17 cellular contexts compared by ENCODE assay signal in the genomic region with DNA sequence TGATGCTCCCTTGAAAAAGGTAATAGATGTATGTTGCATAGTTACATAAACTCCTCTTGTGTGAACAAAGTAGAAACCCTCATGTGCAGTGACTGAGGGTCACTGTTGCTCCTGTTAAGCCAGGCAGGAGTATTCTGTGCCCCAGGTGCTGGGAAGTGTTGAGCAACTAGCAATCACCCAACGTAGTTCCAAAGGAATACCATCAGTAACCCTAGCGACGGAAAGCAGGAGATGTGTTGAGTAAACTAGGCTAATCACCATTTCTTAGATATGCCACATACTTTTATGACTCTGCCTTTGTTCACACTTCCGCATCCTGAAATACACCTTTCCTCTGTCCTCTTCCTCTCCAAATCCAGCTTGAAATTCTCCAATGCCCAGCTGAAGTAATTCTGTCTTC. TPM values are rescaled to one million over a fixed set of nuclear protein-coding genes. Genes with fewer than 3 reads are reported as not detected.
DNase-seq lines count a peak whose midpoint lies in the region; ATAC-seq, FAIRE-seq and TF ChIP-seq lines count a peak whose summit lies in the region.
"Had no signal": no experiment of that assay in that cellular context is flagged by ENCODE, and none has a peak within 500 bp of the region (broad histone marks: within the 10 kb centered on the region; RNA-seq: fewer than 3 reads in every experiment).

No MANE protein-coding gene starts in this region.

- TF ChIP-seq POLR2A in transverse colon (IDR thresholded peaks at IDR 0.05), result no peak

- H3K27me3 ChIP-seq in bronchial epithelial cell (ENCODE audit: control insufficient read depth, insufficient read depth, low read length) (no peaks in the 10 kb centered on the region), transverse colon (no peaks in the 10 kb centered on the region)
- H3K27me3 ChIP-seq: BLaER1 had no signal

- peak; percentile 36 for FAIRE-seq in bronchial epithelial cell (lab: Jason Lieb, UNC)
- FAIRE-seq: G401.6, GM12891 had no signal

- H3K4me1 ChIP-seq in transverse colon, result peaks cover 0 to 5% (median 3%) of the 10 kb centered on the region in 4 donors
- H3K4me1 ChIP-seq: BLaER1 had no signal

- DNase-seq in NCI-H748 (lab: John Stamatoyannopoulos, UW; ENCODE audit: unreplicated experiment), result peak; percentile 8
- DNase-seq in NCI-H748 treated with DMSO at 0.1 percent for 48 hours (lab: John Stamatoyannopoulos, UW), result no peak
- peak; percentile 5 for DNase-seq in bronchial epithelial cell (ENCODE audit: low read depth)
- DNase-seq in left colon, result peak; percentile 8 to 35
- peak; percentile 27 for DNase-seq in transverse colon
- DNase-seq in NCI-H128 (lab: John Stamatoyannopoulos, UW; ENCODE audit: unreplicated experiment), result no peak
- DNase-seq in mesothelial cell of epicardium (ENCODE audit: low spot score in 2 of 2, unreplicated experiment in 2 of 2), result no peak
- DNase-seq: 8988T; AML-193; CD8-positive, alpha-beta memory T cell; DMS 273 treated with DMSO at 0.1 percent for 48 hours; H7 had no signal

- H3K27ac ChIP-seq in transverse colon, result no peak overlapping the region
- H3K27ac ChIP-seq: BLaER1 had no signal

- H3K9me3 ChIP-seq in transverse colon, result no peaks in the 10 kb centered on the region
- H3K9me3 ChIP-seq: BLaER1 had no signal

- TF ChIP-seq CTCF in bronchial epithelial cell (IDR thresholded peaks at IDR 0.05; ENCODE audit: insufficient read depth, low read length, severe bottlenecking) (no peak), transverse colon (IDR thresholded peaks at IDR 0.05) (no peak), mesothelial cell of epicardium (IDR thresholded peaks at IDR 0.05; ENCODE audit: unreplicated experiment) (no peak)

- H3K4me3 Mint-ChIP-seq in mesothelial cell of epicardium, result no peak overlapping the region
- H3K4me3 Mint-ChIP-seq: CD8-positive, alpha-beta memory T cell; GM23338 had no signal

- in situ Hi-C loops in transverse colon (cut with MboI; ENCODE audit: low pct_ligation_motif_present in 1 of 4, low pct_unique_long_range_greater_than_20kb in 1 of 4, low sequenced_read_pairs in 3 of 4), result no loop called here

- intact Hi-C loops in left colon (cut with DNase I, micrococcal nuclease), result no loop called here
- intact Hi-C loops in transverse colon (cut with DNase I; ENCODE audit: low total_unique reads), result no loop called here

- H3K9me3 Mint-ChIP-seq in mesothelial cell of epicardium, result peaks cover 29% of the 10 kb centered on the region

- H3K36me3 ChIP-seq in bronchial epithelial cell (ENCODE audit: control insufficient read depth, insufficient read depth, low read length), result no peaks in the 10 kb centered on the region
- no peaks in the 10 kb centered on the region for H3K36me3 ChIP-seq in transverse colon
- H3K36me3 ChIP-seq: BLaER1 had no signal

- TF ChIP-seq EP300 in transverse colon (IDR thresholded peaks at IDR 0.05; ENCODE audit: low read depth), result no peak

- no peaks in the 10 kb centered on the region for H3K27me3 Mint-ChIP-seq in mesothelial cell of epicardium (ENCODE audit: low read depth)

- no peaks in the 10 kb centered on the region for H3K36me3 Mint-ChIP-seq in mesothelial cell of epicardium

- H3K4me1 Mint-ChIP-seq in mesothelial cell of epicardium, result peaks cover 12% of the 10 kb centered on the region
- H3K4me1 Mint-ChIP-seq: CD8-positive, alpha-beta memory T cell; GM23338 had no signal

- H3K27ac Mint-ChIP-seq in mesothelial cell of epicardium, result no peak overlapping the region
- H3K27ac Mint-ChIP-seq: CD8-positive, alpha-beta memory T cell; GM23338 had no signal

- ATAC-seq in left colon, result peak; percentile 80
- no peak for ATAC-seq in GM18867 (IDR thresholded peaks at IDR 0.05; ENCODE audit: unreplicated experiment)
- ATAC-seq: GM23338 had no signal

- WGBS in transverse colon (ENCODE audit: low coverage in 1 of 2), 2 donors, result 43% methylated on average over 4 of the region's 4 CpGs; no CpG with 5 or more reads in 1 of the 2 donors

- H3K4me3 ChIP-seq in bronchial epithelial cell (ENCODE audit: low read depth, low read length), result no peak overlapping the region
- no peak overlapping the region for H3K4me3 ChIP-seq in transverse colon
- H3K4me3 ChIP-seq: BLaER1, GM23338 had no signal

RNA-seq across cellular contexts. Expression of a gene that starts 50.9 kb away (rescaled TPM):
- 9.3 and 10.8 TPM in 2 replicates for total RNA-seq in bronchial epithelial cell
- 10 to 100 TPM; 19.8 to 21.8 TPM for total RNA-seq in left colon
- 10 to 100 TPM; 10.3 to 34.0 (median 30.6) TPM for total RNA-seq in transverse colon
- 28.3 to 28.9 TPM (median 28.7 TPM) in 3 replicates for total RNA-seq in mesothelial cell of epicardium

Comparison
In these comparisons a context has a peak if more than half of its experiments do, and no peak if none do; other contexts are left out.
1. DNase-seq: peak in NCI-H748 (single experiment), bronchial epithelial cell (single experiment), left colon (2 of 2) and transverse colon (single experiment); none in NCI-H748 treated with DMSO at 0.1 percent for 48 hours (single experiment), NCI-H128 (single experiment) and mesothelial cell of epicardium (0 of 2).